ENCODE assay signal across 12 cellular contexts in genomic region chr2:27073782-27074181, GRCh38. TPM values are rescaled to one million over a fixed set of nuclear protein-coding genes. Genes with fewer than 3 reads are reported as not detected.
DNase-seq lines count a peak whose midpoint lies in the region; ATAC-seq, FAIRE-seq and TF ChIP-seq lines count a peak whose summit lies in the region.
"Had no signal": no experiment of that assay in that cellular context is flagged by ENCODE, and none has a peak within 500 bp of the region (broad histone marks: within the 10 kb centered on the region; RNA-seq: fewer than 3 reads in every experiment).

No MANE protein-coding gene starts in this region.

- peak overlapping the region; percentile 1 for H3K27ac Mint-ChIP-seq in activated T-cell treated with anti-CD3 and anti-CD28 coated beads, Interleukin-2, amount 50 U/mL, for 72 hours
- H3K27ac Mint-ChIP-seq in activated naive CD8-positive, alpha-beta T cell = peak overlapping the region; percentile 41

- H3K4me1 Mint-ChIP-seq in activated T-cell treated with anti-CD3 and anti-CD28 coated beads, Interleukin-2, amount 50 U/mL, for 72 hours (ENCODE audit: low read depth) = peaks cover 71% of the 10 kb centered on the region
- H3K4me1 Mint-ChIP-seq in activated naive CD8-positive, alpha-beta T cell (ENCODE audit: low read depth) = peaks cover 56% of the 10 kb centered on the region

- H3K27me3 ChIP-seq in mucosa of stomach (ENCODE audit: control insufficient read depth, insufficient read depth, low read length) = peaks cover 7% of the 10 kb centered on the region
- H3K27me3 ChIP-seq in tibial artery = no peaks in the 10 kb centered on the region

- H3K9me3 Mint-ChIP-seq in activated T-cell treated with anti-CD3 and anti-CD28 coated beads, Interleukin-2, amount 50 U/mL, for 72 hours = no peaks in the 10 kb centered on the region
- H3K9me3 Mint-ChIP-seq in activated naive CD8-positive, alpha-beta T cell (ENCODE audit: low read depth) = no peaks in the 10 kb centered on the region

- ATAC-seq in activated T-cell treated with anti-CD3 and anti-CD28 coated beads, Interleukin-2, amount 50 U/mL, for 72 hours (replicated peaks in 1 of 2) = no peak

- intact Hi-C loops in tibial artery (cut with DNase I; ENCODE audit: low total_unique reads) = no loop called here

- H3K36me3 Mint-ChIP-seq in activated T-cell treated with anti-CD3 and anti-CD28 coated beads, Interleukin-2, amount 50 U/mL, for 72 hours (ENCODE audit: insufficient read depth in 2 of 2) = peaks cover 3 to 7% of the 10 kb centered on the region in 2 donors
- H3K36me3 Mint-ChIP-seq in activated naive CD8-positive, alpha-beta T cell = peaks cover 5% of the 10 kb centered on the region

- H3K4me3 Mint-ChIP-seq in activated T-cell treated with anti-CD3 and anti-CD28 coated beads, Interleukin-2, amount 50 U/mL, for 72 hours = peak overlapping the region in 1 of 2 donors; percentile 0
- H3K4me3 Mint-ChIP-seq in activated naive CD8-positive, alpha-beta T cell = no peak overlapping the region

- H3K9ac ChIP-seq in mucosa of stomach (ENCODE audit: low read length) = peak overlapping the region; percentile 20

- no peak for DNase-seq in activated T-cell treated with anti-CD3 and anti-CD28 coated beads, Interleukin-2, amount 50 U/mL, for 72 hours
- DNase-seq in activated T-cell treated with anti-CD3 and anti-CD28 coated beads, Interleukin-2, amount 50 U/mL, for 1 hour = no peak
- DNase-seq in tibial artery (no peak), RCC 7860 (ENCODE audit: low spot score) (no peak), NCI-H2081 (lab: John Stamatoyannopoulos, UW) (no peak), retina (no peak)
- DNase-seq: activated CD8-positive, alpha-beta memory T cell treated with anti-CD3 and anti-CD28 coated beads, Interleukin-2, amount 50 U/mL, for 48 hours; HCEC 1CT; NCI-H187 treated with DMSO at 0.1 percent for 48 hours; T1000 had no signal

- no peaks in the 10 kb centered on the region for H3K27me3 Mint-ChIP-seq in activated T-cell treated with anti-CD3 and anti-CD28 coated beads, Interleukin-2, amount 50 U/mL, for 72 hours (ENCODE audit: low read depth)
- no peaks in the 10 kb centered on the region for H3K27me3 Mint-ChIP-seq in activated naive CD8-positive, alpha-beta T cell

- H3K4me3 ChIP-seq in mucosa of stomach (ENCODE audit: low read length) = no peak overlapping the region
- no peak overlapping the region for H3K4me3 ChIP-seq in tibial artery

- H3K4me1 ChIP-seq in mucosa of stomach (ENCODE audit: control insufficient read depth, insufficient read depth, low read length) = peaks cover 38% of the 10 kb centered on the region
- H3K4me1 ChIP-seq in tibial artery = peaks cover 3 to 78% (median 54%) of the 10 kb centered on the region in 4 donors

- no peak for TF ChIP-seq CTCF in tibial artery (IDR thresholded peaks at IDR 0.05)

- H3K9me3 ChIP-seq in mucosa of stomach (ENCODE audit: control insufficient read depth, low read length) = no peaks in the 10 kb centered on the region
- H3K9me3 ChIP-seq in tibial artery = no peaks in the 10 kb centered on the region

- FAIRE-seq in RCC 7860 (lab: Jason Lieb, UNC) = no peak

- H3K36me3 ChIP-seq in mucosa of stomach (ENCODE audit: control insufficient read depth, insufficient read depth, low read length) = peaks cover 8% of the 10 kb centered on the region
- H3K36me3 ChIP-seq in tibial artery = peaks cover 0 to 14% (median 5%) of the 10 kb centered on the region in 3 donors

- H3K27ac ChIP-seq in tibial artery = peak overlapping the region; percentile 96 to 98

RNA-seq across cellular contexts. Expression of gene OST4, which starts 2.3 kb away (rescaled TPM):
- 100 to 1,000 TPM; 238 to 260 TPM for total RNA-seq in activated T-cell treated with anti-CD3 and anti-CD28 coated beads, Interleukin-2, amount 50 U/mL, for 72 hours

RNA-seq across cellular contexts. Expression of gene EMILIN1, which starts 4.6 kb away (rescaled TPM):
- 1 to 10 TPM in 1 of 2 donors, under 1 TPM in 1; 0.36 to 1.0 TPM for total RNA-seq in activated T-cell treated with anti-CD3 and anti-CD28 coated beads, Interleukin-2, amount 50 U/mL, for 72 hours

RNA-seq across cellular contexts. Expression of gene KHK, which starts 12.8 kb away (rescaled TPM):
- total RNA-seq in activated T-cell treated with anti-CD3 and anti-CD28 coated beads, Interleukin-2, amount 50 U/mL, for 72 hours = 10 to 100 TPM; 11.9 to 12.9 TPM

RNA-seq across cellular contexts. Expression of gene AGBL5, which starts 22.3 kb away (rescaled TPM):
- total RNA-seq in activated T-cell treated with anti-CD3 and anti-CD28 coated beads, Interleukin-2, amount 50 U/mL, for 72 hours = 10 to 100 TPM; 12.1 to 16.1 TPM

RNA-seq across cellular contexts. Expression of gene TMEM214, which starts 41.0 kb away (rescaled TPM):
- total RNA-seq in activated T-cell treated with anti-CD3 and anti-CD28 coated beads, Interleukin-2, amount 50 U/mL, for 72 hours = 10 to 100 TPM; 50.5 to 53.6 TPM
